14 cellular contexts compared by ENCODE assay signal in genomic region chr7:50560865-50561351, GRCh38. TPM values are rescaled to one million over a fixed set of nuclear protein-coding genes. Genes with fewer than 3 reads are reported as not detected.
DNase-seq lines count a peak whose midpoint lies in the region; ATAC-seq and TF ChIP-seq lines count a peak whose summit lies in the region.
"Had no signal": no experiment of that assay in that cellular context is flagged by ENCODE, and none has a peak within 500 bp of the region (broad histone marks: within the 10 kb centered on the region; RNA-seq: fewer than 3 reads in every experiment).

No MANE protein-coding gene starts in this region.

- H3K4me3 Mint-ChIP-seq in nephron, result peak overlapping the region in 1 of 3 experiments; percentile 29
- H3K4me3 Mint-ChIP-seq in T-helper 2 cell treated with Interferon-gamma antibody and Interleukin-4, amounts not matched to agents 5 μg/mL and 100 μg/mL, for 36 hours, result no peak overlapping the region
- H3K4me3 Mint-ChIP-seq: activated CD8-positive, alpha-beta T cell treated with anti-CD3 and anti-CD28 coated beads for 36 hours; activated naive CD4-positive, alpha-beta T cell treated with anti-CD3 and anti-CD28 coated beads for 36 hours; stimulated activated naive B cell treated with anti-CD40 and anti-IgM and Interleukin-4, amounts not matched to agents 10 μg/mL and 1 μg/mL and 100 μg/mL, for 72 hours had no signal

- POLR2A ChIA-PET in GM10248 (lab: Yijun Ruan, JAX), result no interaction called here

- TF ChIP-seq CTCF in GM10248 (IDR thresholded peaks at IDR 0.05; ENCODE audit: control extremely low read depth, extremely low read depth, low read depth, missing control alignments), result no peak
- no peak for TF ChIP-seq CTCF in nephron (IDR thresholded peaks at IDR 0.05; ENCODE audit: unreplicated experiment in 3 of 3)

- peak; percentile 8 for DNase-seq in GM10248 (ENCODE audit: extremely low spot score)
- peak; percentile 86 for DNase-seq in NCI-H2081 treated with DMSO at 0.1 percent for 48 hours (lab: John Stamatoyannopoulos, UW)
- peak; percentile 30 for DNase-seq in RPMI7951 (ENCODE audit: low read depth)
- DNase-seq in T-helper 2 cell treated with Interferon-gamma antibody and Interleukin-4, amounts not matched to agents 5 μg/mL and 100 μg/mL, for 36 hours (ENCODE audit: low spot score), result no peak
- no peak for DNase-seq in left colon
- DNase-seq: activated CD8-positive, alpha-beta T cell treated with anti-CD3 and anti-CD28 coated beads for 36 hours; activated naive CD4-positive, alpha-beta T cell treated with anti-CD3 and anti-CD28 coated beads for 36 hours; heart left ventricle; lower lobe of right lung; stimulated activated naive B cell treated with anti-CD40 and anti-IgM and Interleukin-4, amounts not matched to agents 10 μg/mL and 1 μg/mL and 100 μg/mL, for 72 hours had no signal

- ATAC-seq in HG02571 (IDR thresholded peaks at IDR 0.05; ENCODE audit: unreplicated experiment), result no peak
- ATAC-seq in GM18873 (IDR thresholded peaks at IDR 0.05; ENCODE audit: low FRiP score, unreplicated experiment), result no peak
- ATAC-seq in left colon, result no peak
- ATAC-seq: activated CD8-positive, alpha-beta T cell treated with anti-CD3 and anti-CD28 coated beads for 36 hours; stimulated activated naive B cell treated with anti-CD40 and anti-IgM and Interleukin-4, amounts not matched to agents 10 μg/mL and 1 μg/mL and 100 μg/mL, for 72 hours had no signal

- H3K27ac Mint-ChIP-seq in nephron, result peak overlapping the region in 2 of 3 experiments; percentile 55 to 92
- no peak overlapping the region for H3K27ac Mint-ChIP-seq in T-helper 2 cell treated with Interferon-gamma antibody and Interleukin-4, amounts not matched to agents 5 μg/mL and 100 μg/mL, for 36 hours
- H3K27ac Mint-ChIP-seq: activated CD8-positive, alpha-beta T cell treated with anti-CD3 and anti-CD28 coated beads for 36 hours; activated naive CD4-positive, alpha-beta T cell treated with anti-CD3 and anti-CD28 coated beads for 36 hours; stimulated activated naive B cell treated with anti-CD40 and anti-IgM and Interleukin-4, amounts not matched to agents 10 μg/mL and 1 μg/mL and 100 μg/mL, for 72 hours had no signal

- intact Hi-C loops in left colon (cut with DNase I, micrococcal nuclease), result no loop called here

- CTCF ChIA-PET in GM10248 (lab: Yijun Ruan, JAX), result no interaction called here

- H3K9me3 Mint-ChIP-seq in nephron, result peaks cover 2% of the 10 kb centered on the region
- H3K9me3 Mint-ChIP-seq in T-helper 2 cell treated with Interferon-gamma antibody and Interleukin-4, amounts not matched to agents 5 μg/mL and 100 μg/mL, for 36 hours, result no peaks in the 10 kb centered on the region
- H3K9me3 Mint-ChIP-seq: activated CD8-positive, alpha-beta T cell treated with anti-CD3 and anti-CD28 coated beads for 36 hours; activated naive CD4-positive, alpha-beta T cell treated with anti-CD3 and anti-CD28 coated beads for 36 hours; stimulated activated naive B cell treated with anti-CD40 and anti-IgM and Interleukin-4, amounts not matched to agents 10 μg/mL and 1 μg/mL and 100 μg/mL, for 72 hours had no signal

- H3K36me3 Mint-ChIP-seq in nephron (ENCODE audit: low read depth), result no peaks in the 10 kb centered on the region
- H3K36me3 Mint-ChIP-seq in T-helper 2 cell treated with Interferon-gamma antibody and Interleukin-4, amounts not matched to agents 5 μg/mL and 100 μg/mL, for 36 hours (ENCODE audit: low read depth), result no peaks in the 10 kb centered on the region
- H3K36me3 Mint-ChIP-seq: stimulated activated naive B cell treated with anti-CD40 and anti-IgM and Interleukin-4, amounts not matched to agents 10 μg/mL and 1 μg/mL and 100 μg/mL, for 72 hours had no signal

- peaks cover 13% of the 10 kb centered on the region for H3K27me3 Mint-ChIP-seq in nephron (ENCODE audit: low read depth)
- peaks cover 22% of the 10 kb centered on the region for H3K27me3 Mint-ChIP-seq in T-helper 2 cell treated with Interferon-gamma antibody and Interleukin-4, amounts not matched to agents 5 μg/mL and 100 μg/mL, for 36 hours (ENCODE audit: low read depth)

- H3K4me1 Mint-ChIP-seq in nephron, result peaks cover 22% of the 10 kb centered on the region
- no peaks in the 10 kb centered on the region for H3K4me1 Mint-ChIP-seq in T-helper 2 cell treated with Interferon-gamma antibody and Interleukin-4, amounts not matched to agents 5 μg/mL and 100 μg/mL, for 36 hours (ENCODE audit: low read depth)
- H3K4me1 Mint-ChIP-seq: stimulated activated naive B cell treated with anti-CD40 and anti-IgM and Interleukin-4, amounts not matched to agents 10 μg/mL and 1 μg/mL and 100 μg/mL, for 72 hours had no signal

RNA-seq across cellular contexts. Expression of gene DDC, which starts 4.3 kb away (rescaled TPM):
- total RNA-seq in RPMI7951 (2014; rRNA removed; shearing (Covaris generic)), result 0.39 TPM in 1 of 2 replicates, not detected in the other
- 10 to 100 TPM; 69.3 to 74.7 TPM for total RNA-seq in left colon
- total RNA-seq: cardiac muscle cell, heart left ventricle had no signal

Comparison
In these comparisons a context has a peak if more than half of its experiments do, and no peak if none do; other contexts are left out.
1. DNase-seq: peak in GM10248 (single experiment), NCI-H2081 treated with DMSO at 0.1 percent for 48 hours (single experiment) and RPMI7951 (single experiment); none in T-helper 2 cell treated with Interferon-gamma antibody and Interleukin-4, amounts not matched to agents 5 μg/mL and 100 μg/mL, for 36 hours (single experiment) and left colon (0 of 2).
2. RNA of gene DDC, which starts 4.3 kb away (total RNA-seq): 69.3 to 74.7 TPM in left colon; 0.39 TPM in RPMI7951; every median in the first group is over 10 times any median in the second.